34 cellular contexts compared by ENCODE assay signal in genomic region chr7:122298618-122299017, GRCh38. TPM values are rescaled to one million over a fixed set of nuclear protein-coding genes. Genes with fewer than 3 reads are reported as not detected.
"Had no signal": no experiment of that assay in that cellular context is flagged by ENCODE, and none has a peak within 500 bp of the region (broad histone marks: within the 10 kb centered on the region; RNA-seq: fewer than 3 reads in every experiment).

No MANE protein-coding gene starts in this region.

- DNase-seq: activated CD4-positive, alpha-beta T cell treated with anti-CD3 and anti-CD28 coated beads, Interleukin-2, amount 10 ng/mL, durations not matched to agents 24 days and 14 days; activated CD4-positive, alpha-beta T cell treated with anti-CD3 and anti-CD28 coated beads, Interleukin-2, amount 50 U/mL, for 4 hours; activated CD8-positive, alpha-beta T cell treated with anti-CD3 and anti-CD28 coated beads for 36 hours; activated gamma-delta T cell; activated naive CD4-positive, alpha-beta T cell treated with Interleukin-2 at 50 U/mL for 16 hours; activated naive CD8-positive, alpha-beta T cell treated with anti-CD3 and anti-CD28 coated beads, Interleukin-2, amount 10 ng/mL, durations not matched to agents 7 days and 5 days; activated T-cell treated with anti-CD3 and anti-CD28 coated beads, Interleukin-2, amount 50 U/mL, for 1 hour; activated T-cell treated with anti-CD3 and anti-CD28 coated beads, Interleukin-2, amount 50 U/mL, for 72 hours; amygdala; cerebellar nuclear complex; Karpas-422; NCI-H1105; NCI-H1417 treated with DMSO at 0.1 percent for 48 hours; NCI-H187 treated with DMSO at 0.1 percent for 48 hours; NCI-H2081; NCI-H345; NCI-H524 treated with DMSO at 0.1 percent for 48 hours; NCI-H748 treated with DMSO at 0.1 percent for 48 hours; NK-92 treated with Interleukin-12 subunit alpha and Interleukin-12 subunit beta, amount 100 ng/mL, for 24 hours; PC-3; Peyer's patch; SK-N-SH had no signal

- H3K36me3 ChIP-seq: ascending aorta, Peyer's patch had no signal

- H3K27ac Mint-ChIP-seq: activated CD4-positive, alpha-beta T cell treated with anti-CD3 and anti-CD28 coated beads, Interleukin-2, amount 10 ng/mL, durations not matched to agents 24 days and 14 days; activated CD8-positive, alpha-beta T cell treated with anti-CD3 and anti-CD28 coated beads for 36 hours; activated naive CD4-positive, alpha-beta T cell treated with anti-CD3 and anti-CD28 coated beads, Interleukin-2, amount 50 U/mL, for 24 hours; activated naive CD8-positive, alpha-beta T cell treated with anti-CD3 and anti-CD28 coated beads, Interleukin-2, amount 10 ng/mL, durations not matched to agents 7 days and 5 days; activated T-cell treated with anti-CD3 and anti-CD28 coated beads, Interleukin-2, amount 50 U/mL, for 72 hours; activated T-helper 17 cell treated with anti-CD3 and anti-CD28 coated beads, Interleukin-2, amount 50 U/mL, for 72 hours; T-helper 1 cell treated with Interleukin-12 subunit alpha and Interleukin-12 subunit beta and Interleukin-4 antibody, amounts not matched to agents 30 μg/mL and 1 μg/mL, for 36 hours; T-helper 2 cell treated with Interferon-gamma antibody and Interleukin-4, amounts not matched to agents 5 μg/mL and 100 μg/mL, for 36 hours had no signal

- H3K4me3 Mint-ChIP-seq: activated CD4-positive, alpha-beta T cell treated with anti-CD3 and anti-CD28 coated beads, Interleukin-2, amount 10 ng/mL, durations not matched to agents 24 days and 14 days; activated CD8-positive, alpha-beta T cell treated with anti-CD3 and anti-CD28 coated beads for 36 hours; activated naive CD4-positive, alpha-beta T cell treated with anti-CD3 and anti-CD28 coated beads, Interleukin-2, amount 50 U/mL, for 24 hours; activated naive CD8-positive, alpha-beta T cell treated with anti-CD3 and anti-CD28 coated beads, Interleukin-2, amount 10 ng/mL, durations not matched to agents 7 days and 5 days; activated T-cell treated with anti-CD3 and anti-CD28 coated beads, Interleukin-2, amount 50 U/mL, for 72 hours; activated T-helper 17 cell treated with anti-CD3 and anti-CD28 coated beads, Interleukin-2, amount 50 U/mL, for 72 hours; T-helper 1 cell treated with Interleukin-12 subunit alpha and Interleukin-12 subunit beta and Interleukin-4 antibody, amounts not matched to agents 30 μg/mL and 1 μg/mL, for 36 hours; T-helper 2 cell treated with Interferon-gamma antibody and Interleukin-4, amounts not matched to agents 5 μg/mL and 100 μg/mL, for 36 hours had no signal

- H3K27ac ChIP-seq: ascending aorta, Peyer's patch, RWPE1 had no signal

- H3K9me3 Mint-ChIP-seq: activated CD8-positive, alpha-beta T cell treated with anti-CD3 and anti-CD28 coated beads for 36 hours had no signal

- H3K9me3 ChIP-seq: ascending aorta, Peyer's patch, SK-N-SH had no signal

- FAIRE-seq: colon, TTC549 had no signal

- H3K4me1 Mint-ChIP-seq: activated CD4-positive, alpha-beta T cell treated with anti-CD3 and anti-CD28 coated beads, Interleukin-2, amount 10 ng/mL, durations not matched to agents 24 days and 14 days; activated naive CD4-positive, alpha-beta T cell treated with anti-CD3 and anti-CD28 coated beads, Interleukin-2, amount 50 U/mL, for 24 hours; activated naive CD8-positive, alpha-beta T cell treated with anti-CD3 and anti-CD28 coated beads, Interleukin-2, amount 10 ng/mL, durations not matched to agents 7 days and 5 days had no signal

- H3K4me3 ChIP-seq: ascending aorta, Peyer's patch had no signal

- H3K4me2 ChIP-seq: SK-N-SH had no signal

- H3K36me3 Mint-ChIP-seq: activated naive CD8-positive, alpha-beta T cell treated with anti-CD3 and anti-CD28 coated beads, Interleukin-2, amount 10 ng/mL, durations not matched to agents 7 days and 5 days had no signal

- ATAC-seq: activated CD8-positive, alpha-beta T cell treated with anti-CD3 and anti-CD28 coated beads for 36 hours; activated T-cell treated with anti-CD3 and anti-CD28 coated beads, Interleukin-2, amount 50 U/mL, for 72 hours; activated T-helper 17 cell treated with anti-CD3 and anti-CD28 coated beads, Interleukin-2, amount 50 U/mL, for 72 hours; PC-3; Right ventricle myocardium inferior had no signal

- H3K9ac ChIP-seq: SK-N-SH had no signal

RNA-seq across cellular contexts. Expression of gene FEZF1, which starts 5.9 kb away (rescaled TPM):
- total RNA-seq: activated CD4-positive, alpha-beta T cell treated with anti-CD3 and anti-CD28 coated beads, Interleukin-2, amount 10 ng/mL, durations not matched to agents 24 days and 14 days; activated CD8-positive, alpha-beta memory T cell treated with anti-CD3 and anti-CD28 coated beads for 36 hours; activated CD8-positive, alpha-beta T cell treated with anti-CD3 and anti-CD28 coated beads for 36 hours; activated naive CD8-positive, alpha-beta T cell treated with anti-CD3 and anti-CD28 coated beads, Interleukin-2, amount 10 ng/mL, durations not matched to agents 7 days and 5 days; activated T-cell treated with anti-CD3 and anti-CD28 coated beads, Interleukin-2, amount 50 U/mL, for 72 hours; activated T-helper 17 cell treated with anti-CD3 and anti-CD28 coated beads, Interleukin-2, amount 50 U/mL, for 72 hours; ascending aorta; MCF 10A; PC-3; Peyer's patch; Right ventricle myocardium inferior had no signal
- polyA plus RNA-seq: adipose tissue, SK-N-SH had no signal
